In genomic region chr11:95688015-95688414, GRCh38 we compare ENCODE assay signal across 22 cellular contexts.
DNase-seq lines count a peak whose midpoint lies in the region; ATAC-seq and TF ChIP-seq lines count a peak whose summit lies in the region.
"Had no signal": no experiment of that assay in that cellular context is flagged by ENCODE, and none has a peak within 500 bp of the region (broad histone marks: within the 10 kb centered on the region; RNA-seq: fewer than 3 reads in every experiment).

No MANE protein-coding gene starts in this region.

- no peaks in the 10 kb centered on the region for H3K9me3 Mint-ChIP-seq in activated T-cell treated with anti-CD3 and anti-CD28 coated beads, Interleukin-2, amount 50 U/mL, for 72 hours
- H3K9me3 Mint-ChIP-seq in CD4-positive, alpha-beta memory T cell, result peaks cover 0 to 4% (median 0%) of the 10 kb centered on the region in 8 donors
- H3K9me3 Mint-ChIP-seq in CD8-positive, alpha-beta memory T cell, result peaks cover 0 to 5% (median 0%) of the 10 kb centered on the region in 5 donors

- CTCF ChIA-PET in CD4-positive, alpha-beta memory T cell (lab: Charles Lee; ENCODE audit: partially characterized antibody), result interaction anchor here (1.1 to 10.3 kb wide), 4 partner anchors 12 to 534 kb away, joined by 6 to 103 read pairs (median 8); partner anchors contain the start of gene SESN3
- CTCF ChIA-PET in CD8-positive, alpha-beta memory T cell (lab: Charles Lee), result interaction anchor here (0.8 kb wide), 3 partner anchors 12 to 456 kb away, joined by 3 to 7 read pairs (median 4); partner anchors contain the start of gene SESN3

- ATAC-seq in activated T-cell treated with anti-CD3 and anti-CD28 coated beads, Interleukin-2, amount 50 U/mL, for 72 hours (replicated peaks in 1 of 2), result peak; percentile 35 to 50
- ATAC-seq in T-helper 17 cell, result peak; percentile 40
- no peak for ATAC-seq in GM19351 (IDR thresholded peaks at IDR 0.05; ENCODE audit: unreplicated experiment)
- ATAC-seq: PC-3 had no signal

- TF ChIP-seq POLR2A in esophagus squamous epithelium (IDR thresholded peaks at IDR 0.05), result no peak

- H3K36me3 ChIP-seq in CD4-positive, alpha-beta memory T cell (ENCODE audit: insufficient read depth, low read length), result no peaks in the 10 kb centered on the region
- no peaks in the 10 kb centered on the region for H3K36me3 ChIP-seq in esophagus squamous epithelium
- H3K36me3 ChIP-seq in CD8-positive, alpha-beta memory T cell (ENCODE audit: insufficient read depth, low read length), result no peaks in the 10 kb centered on the region
- H3K36me3 ChIP-seq: BLaER1, HAP-1, MG63 had no signal

- H3K27me3 Mint-ChIP-seq in activated T-cell treated with anti-CD3 and anti-CD28 coated beads, Interleukin-2, amount 50 U/mL, for 72 hours (ENCODE audit: low read depth), result no peaks in the 10 kb centered on the region
- no peaks in the 10 kb centered on the region for H3K27me3 Mint-ChIP-seq in CD4-positive, alpha-beta memory T cell
- H3K27me3 Mint-ChIP-seq in T-helper 17 cell, result no peaks in the 10 kb centered on the region
- no peaks in the 10 kb centered on the region for H3K27me3 Mint-ChIP-seq in CD8-positive, alpha-beta memory T cell

- intact Hi-C loops in CD4-positive, alpha-beta memory T cell (cut with micrococcal nuclease), result loop anchor here (2.0 kb wide), 3 partner anchors 17 to 457 kb away; partner anchors contain the start of gene SESN3
- intact Hi-C loops in esophagus squamous epithelium (cut with DNase I), result no loop called here

- no peak for TF ChIP-seq CTCF in esophagus squamous epithelium (IDR thresholded peaks at IDR 0.05)

- H3K27ac Mint-ChIP-seq in activated T-cell treated with anti-CD3 and anti-CD28 coated beads, Interleukin-2, amount 50 U/mL, for 72 hours, result no peak overlapping the region
- H3K27ac Mint-ChIP-seq in CD4-positive, alpha-beta memory T cell, result no peak overlapping the region
- H3K27ac Mint-ChIP-seq in T-helper 17 cell, result no peak overlapping the region
- H3K27ac Mint-ChIP-seq in CD8-positive, alpha-beta memory T cell, result peak overlapping the region in 3 of 8 donors; percentile 49 to 81 (median 49)

- no peaks in the 10 kb centered on the region for H3K27me3 ChIP-seq in CD4-positive, alpha-beta memory T cell (ENCODE audit: insufficient read depth, low read length)
- H3K27me3 ChIP-seq in esophagus squamous epithelium, result no peaks in the 10 kb centered on the region
- H3K27me3 ChIP-seq in CD8-positive, alpha-beta memory T cell (ENCODE audit: insufficient read depth, low read length, poor library complexity, severe bottlenecking), result no peaks in the 10 kb centered on the region
- H3K27me3 ChIP-seq: BLaER1, MG63 had no signal

- no peak overlapping the region for H3K4me3 Mint-ChIP-seq in activated T-cell treated with anti-CD3 and anti-CD28 coated beads, Interleukin-2, amount 50 U/mL, for 72 hours
- H3K4me3 Mint-ChIP-seq in CD4-positive, alpha-beta memory T cell, result peak overlapping the region in 4 of 8 donors; percentile 5 to 57 (median 30)
- no peak overlapping the region for H3K4me3 Mint-ChIP-seq in T-helper 17 cell
- H3K4me3 Mint-ChIP-seq in CD8-positive, alpha-beta memory T cell, result peak overlapping the region in 1 of 7 donors; percentile 1

- peak overlapping the region; percentile 41 for H3K27ac ChIP-seq in CD4-positive, alpha-beta memory T cell (ENCODE audit: low read depth, low read length)
- peak overlapping the region in 3 of 4 donors; percentile 54 to 64 (median 62) for H3K27ac ChIP-seq in esophagus squamous epithelium
- no peak overlapping the region for H3K27ac ChIP-seq in CD8-positive, alpha-beta memory T cell (ENCODE audit: low read depth, low read length)
- H3K27ac ChIP-seq: BLaER1, GM23248 had no signal

- H3K4me3 ChIP-seq in CD4-positive, alpha-beta memory T cell (ENCODE audit: low read length in 2 of 2), result no peak overlapping the region
- no peak overlapping the region for H3K4me3 ChIP-seq in esophagus squamous epithelium
- no peak overlapping the region for H3K4me3 ChIP-seq in CD8-positive, alpha-beta memory T cell (ENCODE audit: low read length)
- H3K4me3 ChIP-seq: BLaER1, GM23248, HAP-1, MG63 had no signal

- DNase-seq in activated T-cell treated with anti-CD3 and anti-CD28 coated beads, Interleukin-2, amount 50 U/mL, for 72 hours, result no peak
- no peak for DNase-seq in activated T-cell treated with anti-CD3 and anti-CD28 coated beads for 4 hours
- DNase-seq in CD4-positive, alpha-beta memory T cell, result peak in 1 of 5 donors; percentile 36
- DNase-seq in T-helper 17 cell, result no peak
- no peak for DNase-seq in esophagus squamous epithelium (lab: John Stamatoyannopoulos, UW)
- no peak for DNase-seq in CD8-positive, alpha-beta memory T cell
- no peak for DNase-seq in DMS79 (lab: John Stamatoyannopoulos, UW)
- DNase-seq: DMS 273 treated with DMSO at 0.1 percent for 48 hours, GM23248, Kasumi-1, MG63, NCI-H1048, NCI-H1436, NCI-H1930, NCI-H345, NCI-H524 treated with DMSO at 0.1 percent for 48 hours, PC-3, RPMI8226, SHP77 treated with DMSO at 0.1 percent for 48 hours had no signal

- peaks cover 81% of the 10 kb centered on the region for H3K4me1 ChIP-seq in CD4-positive, alpha-beta memory T cell (ENCODE audit: insufficient read depth, low read length)
- H3K4me1 ChIP-seq in esophagus squamous epithelium, result peaks cover 9 to 32% (median 19%) of the 10 kb centered on the region in 3 donors
- peaks cover 82% of the 10 kb centered on the region for H3K4me1 ChIP-seq in CD8-positive, alpha-beta memory T cell (ENCODE audit: insufficient read depth, low read length)
- H3K4me1 ChIP-seq: HAP-1 had no signal

- peaks cover 2% of the 10 kb centered on the region in 2 donors for H3K36me3 Mint-ChIP-seq in activated T-cell treated with anti-CD3 and anti-CD28 coated beads, Interleukin-2, amount 50 U/mL, for 72 hours (ENCODE audit: insufficient read depth in 2 of 2)
- peaks cover 0 to 7% of the 10 kb centered on the region in 2 donors for H3K36me3 Mint-ChIP-seq in CD4-positive, alpha-beta memory T cell
- no peaks in the 10 kb centered on the region for H3K36me3 Mint-ChIP-seq in T-helper 17 cell (ENCODE audit: low read depth)
- peaks cover 0 to 4% (median 0%) of the 10 kb centered on the region in 3 donors for H3K36me3 Mint-ChIP-seq in CD8-positive, alpha-beta memory T cell

- H3K9me3 ChIP-seq in CD4-positive, alpha-beta memory T cell (ENCODE audit: control insufficient read depth in 1 of 2, low read length in 2 of 2), result no peaks in the 10 kb centered on the region
- no peaks in the 10 kb centered on the region for H3K9me3 ChIP-seq in T-helper 17 cell (ENCODE audit: control insufficient read depth, low read length, poor library complexity, severe bottlenecking)
- H3K9me3 ChIP-seq in esophagus squamous epithelium, result no peaks in the 10 kb centered on the region
- H3K9me3 ChIP-seq in CD8-positive, alpha-beta memory T cell (ENCODE audit: low read length), result no peaks in the 10 kb centered on the region
- H3K9me3 ChIP-seq: BLaER1, HAP-1, MG63 had no signal

- POLR2A ChIA-PET in CD4-positive, alpha-beta memory T cell (lab: Charles Lee; ENCODE audit: partially characterized antibody), result interaction anchor here (0.9 to 7.2 kb wide), 8 partner anchors 12 to 538 kb away, joined by 3 to 78 read pairs (median 11); partner anchors contain the start of genes CEP57, FAM76B and SESN3
- POLR2A ChIA-PET in CD8-positive, alpha-beta memory T cell (lab: Charles Lee), result no interaction called here

- WGBS in esophagus squamous epithelium, 2 donors, result 88 to 97% methylated on average over 2 of the region's 2 CpGs

- H3K4me1 Mint-ChIP-seq in activated T-cell treated with anti-CD3 and anti-CD28 coated beads, Interleukin-2, amount 50 U/mL, for 72 hours (ENCODE audit: low read depth), result peaks cover 38% of the 10 kb centered on the region
- H3K4me1 Mint-ChIP-seq in CD4-positive, alpha-beta memory T cell, result peaks cover 18 to 31% (median 26%) of the 10 kb centered on the region in 4 donors
- H3K4me1 Mint-ChIP-seq in T-helper 17 cell, result peaks cover 4% of the 10 kb centered on the region
- peaks cover 0 to 21% (median 14%) of the 10 kb centered on the region in 3 donors for H3K4me1 Mint-ChIP-seq in CD8-positive, alpha-beta memory T cell
